ENCODE assay signal across 8 cellular contexts in the genomic region with DNA sequence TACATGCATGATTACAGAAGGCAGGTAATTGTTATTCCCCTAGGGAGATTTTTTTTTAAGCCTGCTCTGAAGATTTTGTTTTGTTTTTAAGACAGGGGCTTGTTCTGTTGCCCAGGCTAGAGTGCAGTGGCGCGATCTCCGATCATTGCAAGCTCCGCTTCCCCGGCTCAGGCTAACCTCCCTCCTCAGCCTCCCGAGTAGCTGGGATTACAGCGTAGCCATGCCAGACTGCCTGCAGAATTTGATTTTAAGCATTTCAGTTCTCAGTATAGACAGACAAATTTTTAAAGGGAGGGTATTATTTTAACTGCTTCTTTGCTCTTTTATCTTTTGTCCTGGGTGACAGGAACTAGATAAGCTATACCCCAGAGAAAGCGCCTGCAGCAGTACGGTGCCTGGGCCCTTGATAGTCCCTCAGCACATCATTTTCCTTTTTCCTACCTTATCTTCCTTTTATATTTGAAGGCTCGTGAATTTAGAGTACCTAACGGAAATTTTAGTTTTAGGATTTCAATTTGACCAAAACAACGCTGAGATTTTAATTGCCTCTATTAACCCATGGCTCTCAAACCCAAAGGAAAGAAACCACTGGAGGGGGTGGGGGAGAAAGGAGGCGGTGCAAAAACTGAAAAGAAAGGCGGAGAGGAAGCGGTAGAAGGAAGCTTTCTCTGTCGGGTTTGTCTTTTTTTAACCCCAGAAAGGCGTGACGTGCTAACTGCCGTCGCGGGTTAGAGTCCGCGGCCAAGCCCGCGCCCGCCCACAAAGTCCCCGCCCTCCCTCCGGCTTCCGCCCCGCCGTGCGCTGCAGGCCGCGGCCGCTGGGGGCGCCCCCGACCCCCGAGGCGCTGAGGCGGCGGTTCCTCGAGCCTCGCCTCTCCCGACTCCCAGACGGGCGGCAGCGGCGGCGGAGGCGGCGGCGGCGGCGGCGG. TPM values are rescaled to one million over a fixed set of nuclear protein-coding genes. Genes with fewer than 3 reads are reported as not detected.
DNase-seq lines count a peak whose midpoint lies in the region; ATAC-seq and TF ChIP-seq lines count a peak whose summit lies in the region.

A gene (plus strand): TSS at position 886 of the 928 bp plus-strand sequence. CDS start 329 bp downstream, outside the sequence.

- H3K36me3 Mint-ChIP-seq in neural crest cell (ENCODE audit: low read depth): no peaks in the 10 kb centered on the region

- peak within 1 kb of the TSS; percentile 98 for H3K4me3 Mint-ChIP-seq in neural crest cell
- peak within 1 kb of the TSS; percentile 89 to 94 for H3K4me3 Mint-ChIP-seq in stimulated activated naive CD8-positive, alpha-beta T cell treated with anti-CD3 and anti-CD28 coated beads, Interleukin-15, amount 100 ng/mL, for 72 hours

- peak; percentile 63 for ATAC-seq in GM21786 (IDR thresholded peaks at IDR 0.05; ENCODE audit: unreplicated experiment)
- ATAC-seq in stimulated activated naive CD8-positive, alpha-beta T cell treated with anti-CD3 and anti-CD28 coated beads, Interleukin-15, amount 100 ng/mL, for 72 hours: peak; percentile 82

- peak within 1 kb of the TSS; percentile 45 for H3K27ac Mint-ChIP-seq in neural crest cell (ENCODE audit: unreplicated experiment)
- peak within 1 kb of the TSS; percentile 87 to 90 for H3K27ac Mint-ChIP-seq in stimulated activated naive CD8-positive, alpha-beta T cell treated with anti-CD3 and anti-CD28 coated beads, Interleukin-15, amount 100 ng/mL, for 72 hours

- TF ChIP-seq CTCF in fibroblast of villous mesenchyme (IDR thresholded peaks at IDR 0.05; ENCODE audit: insufficient read depth, low read depth, low read length) (peak; percentile 57), neural crest cell (conservative IDR thresholded peaks at IDR 0.05) (peak; percentile 82)

- peaks cover 17% of the 10 kb centered on the region for H3K4me1 Mint-ChIP-seq in neural crest cell
- H3K4me1 Mint-ChIP-seq in stimulated activated naive CD8-positive, alpha-beta T cell treated with anti-CD3 and anti-CD28 coated beads, Interleukin-15, amount 100 ng/mL, for 72 hours: peaks cover 24% of the 10 kb centered on the region

- peak; percentile 91 for DNase-seq in EL
- DNase-seq in KG1 (lab: John Stamatoyannopoulos, UW): peak; percentile 87
- DNase-seq in RPMI8226: peak; percentile 86
- peak; percentile 77 to 87 for DNase-seq in activated T-helper 1 cell treated with anti-CD3 and anti-CD28 coated beads, Interleukin-2, amount 50 U/mL, for 16 hours (ENCODE audit: low read depth in 1 of 2, low spot score in 1 of 2)
- DNase-seq in fibroblast of villous mesenchyme (ENCODE audit: low read depth): peak; percentile 88
- DNase-seq in neural crest cell (ENCODE audit: low read depth, low spot score): peak; percentile 87
- DNase-seq in stimulated activated naive CD8-positive, alpha-beta T cell treated with anti-CD3 and anti-CD28 coated beads, Interleukin-15, amount 100 ng/mL, for 72 hours: peak; percentile 89 to 94

- H3K9me3 Mint-ChIP-seq in neural crest cell: no peaks in the 10 kb centered on the region
- no peaks in the 10 kb centered on the region for H3K9me3 Mint-ChIP-seq in stimulated activated naive CD8-positive, alpha-beta T cell treated with anti-CD3 and anti-CD28 coated beads, Interleukin-15, amount 100 ng/mL, for 72 hours

- H3K4me3 ChIP-seq in fibroblast of villous mesenchyme (ENCODE audit: low read depth, low read length): peak within 1 kb of the TSS; percentile 82

- no peaks in the 10 kb centered on the region for H3K27me3 Mint-ChIP-seq in neural crest cell (ENCODE audit: low read depth)
- H3K27me3 Mint-ChIP-seq in stimulated activated naive CD8-positive, alpha-beta T cell treated with anti-CD3 and anti-CD28 coated beads, Interleukin-15, amount 100 ng/mL, for 72 hours: no peaks in the 10 kb centered on the region

RNA-seq across cellular contexts. Expression of the gene that starts here (rescaled TPM):
- total RNA-seq in fibroblast of villous mesenchyme: 13.5 and 23.7 TPM in 2 replicates
- 16.1 and 17.4 TPM in 2 replicates for total RNA-seq in neural crest cell

Comparison
In these comparisons a context has a peak if more than half of its experiments do, and no peak if none do; other contexts are left out.
1. Peak in every context shown above with its lines: DNase-seq, ATAC-seq and H3K4me3 ChIP-seq.